21 cellular contexts compared by ENCODE assay signal in the genomic region with DNA sequence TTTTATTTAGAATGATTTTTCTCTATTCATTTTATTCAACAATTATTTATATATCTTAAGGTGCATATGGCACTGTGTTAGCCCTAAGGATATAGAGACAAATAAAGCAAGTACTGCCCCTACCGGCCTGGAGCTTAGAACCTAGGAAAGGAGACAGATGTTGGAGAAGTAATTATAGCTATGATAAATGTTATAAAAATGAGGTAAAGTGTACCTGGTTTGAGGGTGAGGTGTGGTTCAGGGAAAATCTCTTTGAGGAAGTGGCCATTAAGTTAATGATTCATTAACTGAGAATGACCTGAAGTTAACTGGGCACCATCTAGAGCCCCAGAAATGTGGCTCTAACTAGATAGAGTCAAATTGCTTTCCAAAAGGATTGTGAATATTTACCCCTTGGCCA. TPM values are rescaled to one million over a fixed set of nuclear protein-coding genes. Genes with fewer than 3 reads are reported as not detected.
A peak's percentile ranks its signal among the peaks of the same experiment; 100 is the strongest.
DNase-seq lines count a peak whose midpoint lies in the region; ATAC-seq and TF ChIP-seq lines count a peak whose summit lies in the region.
"Had no signal": no experiment of that assay in that cellular context is flagged by ENCODE, and none has a peak within 500 bp of the region (broad histone marks: within the 10 kb centered on the region; RNA-seq: fewer than 3 reads in every experiment).

No MANE protein-coding gene starts in this region.

- H3K4me3 ChIP-seq in OCI-LY1 (ENCODE audit: low read depth, low read length, poor library complexity, severe bottlenecking) (no peak overlapping the region), neutrophil (ENCODE audit: low read depth in 1 of 2, low read length in 1 of 2) (no peak overlapping the region)

- TF ChIP-seq CTCF in OCI-LY1 (IDR thresholded peaks at IDR 0.05; ENCODE audit: low read length) = 0 out of 2 replicates have a peak, but pooled peaks have one; percentile 7
- TF ChIP-seq CTCF in foreskin keratinocyte (conservative IDR thresholded peaks at IDR 0.05) = peak; percentile 50
- no peak for TF ChIP-seq CTCF in neutrophil (IDR thresholded peaks at IDR 0.05)

- ATAC-seq in foreskin keratinocyte = peak; percentile 20
- ATAC-seq: heart left ventricle, right cardiac atrium had no signal

- H3K4me2 ChIP-seq in OCI-LY1 (ENCODE audit: low read length) = no peak overlapping the region

- no peaks in the 10 kb centered on the region for H3K36me3 ChIP-seq in OCI-LY1 (ENCODE audit: insufficient read depth, low read length)
- H3K36me3 ChIP-seq in neutrophil = no peaks in the 10 kb centered on the region
- H3K36me3 ChIP-seq: heart left ventricle had no signal

- 0 out of 2 replicates have a peak, but pooled peaks cover 2% of the 10 kb centered on the region for H3F3A ChIP-seq in OCI-LY1 (ENCODE audit: insufficient read depth, low read length)

- no peaks in the 10 kb centered on the region for H3K79me2 ChIP-seq in OCI-LY1 (ENCODE audit: insufficient read depth, low read length)

- peaks cover 28% of the 10 kb centered on the region for H3K4me1 ChIP-seq in OCI-LY1 (ENCODE audit: insufficient read depth, low read length, severe bottlenecking)
- H3K4me1 ChIP-seq in foreskin keratinocyte = peaks cover 20% of the 10 kb centered on the region
- H3K4me1 ChIP-seq in neutrophil (ENCODE audit: control insufficient read depth in 1 of 2, insufficient read depth in 1 of 2, low read depth in 1 of 2, low read length in 1 of 2) = peaks cover 40 to 42% of the 10 kb centered on the region in 2 experiments

- no peak overlapping the region for H3K9ac ChIP-seq in OCI-LY1 (ENCODE audit: low read length)
- H3K9ac ChIP-seq: GM23248 had no signal

- H4K20me1 ChIP-seq in OCI-LY1 (ENCODE audit: insufficient read depth, low read length) = no peaks in the 10 kb centered on the region

- H2AFZ ChIP-seq in OCI-LY1 (ENCODE audit: low read length) = no peak overlapping the region

- peak; percentile 34 for DNase-seq in Caki2 (ENCODE audit: low read depth)
- peak in 1 of 2 donors; percentile 73 for DNase-seq in foreskin keratinocyte
- no peak for DNase-seq in activated CD4-positive, alpha-beta T cell treated with anti-CD3 and anti-CD28 coated beads for 48 hours
- DNase-seq in putamen (ENCODE audit: low spot score) = no peak
- no peak for DNase-seq in stimulated activated naive CD4-positive, alpha-beta T cell (lab: John Stamatoyannopoulos, UW)
- DNase-seq in stimulated activated CD4-positive, alpha-beta T cell treated with anti-CD3 and anti-CD28 coated beads, Interleukin-15, amount 100 ng/mL, for 24 hours = no peak
- DNase-seq: activated CD4-positive, alpha-beta T cell treated with anti-CD3 and anti-CD28 coated beads, Interleukin-2, amount 50 U/mL, for 48 hours; activated T-cell treated with anti-CD3 and anti-CD28 coated beads, Interleukin-2, amount 50 U/mL, for 24 hours; Calu3; GDM1; GM23248; heart left ventricle; islet precursor cell; midbrain; NCI-H1105 treated with DMSO at 0.1 percent for 48 hours; NCI-H2171 treated with DMSO at 0.1 percent for 48 hours; right cardiac atrium; SW 1271 had no signal

- no peaks in the 10 kb centered on the region for H3K27me3 ChIP-seq in OCI-LY1 (ENCODE audit: insufficient read depth, low read length)
- no peaks in the 10 kb centered on the region for H3K27me3 ChIP-seq in foreskin keratinocyte
- no peaks in the 10 kb centered on the region for H3K27me3 ChIP-seq in neutrophil
- H3K27me3 ChIP-seq: heart left ventricle had no signal

- H3K27ac ChIP-seq in OCI-LY1 (ENCODE audit: low read depth, low read length, poor library complexity, severe bottlenecking) (no peak overlapping the region), foreskin keratinocyte (no peak overlapping the region), neutrophil (peak overlapping the region; percentile 72)
- H3K27ac ChIP-seq: HL-60 had no signal

- H3K9me3 ChIP-seq in OCI-LY1 (ENCODE audit: low read length) = no peaks in the 10 kb centered on the region
- H3K9me3 ChIP-seq in neutrophil = no peaks in the 10 kb centered on the region
- H3K9me3 ChIP-seq: heart left ventricle had no signal

- in situ Hi-C loops in Caki2 (cut with HindIII; ENCODE audit: low pct_unique_long_range_greater_than_20kb, low sequenced_read_pairs) = no loop called here

- no peaks in the 10 kb centered on the region for H3K9me2 ChIP-seq in OCI-LY1 (ENCODE audit: low read depth, low read length)

RNA-seq across cellular contexts. Expression of a gene that starts 31.9 kb away (rescaled TPM):
- total RNA-seq in Caki2 (2014; rRNA removed; shearing (Covaris generic); ENCODE audit: low replicate concordance) = 86.2 and 123 TPM in 2 replicates
- 4.2 and 6.1 TPM in 2 replicates for total RNA-seq in foreskin keratinocyte
- polyA plus RNA-seq in foreskin keratinocyte = 1.8 TPM in 2 replicates

RNA-seq across cellular contexts. Expression of a gene that starts 52.7 kb away (rescaled TPM):
- 3.1 and 11.2 TPM in 2 replicates for total RNA-seq in Caki2 (2014; rRNA removed; shearing (Covaris generic); ENCODE audit: low replicate concordance)
- 7.7 and 7.8 TPM in 2 replicates for total RNA-seq in foreskin keratinocyte
- 8.0 and 8.8 TPM in 2 replicates for polyA plus RNA-seq in foreskin keratinocyte

RNA-seq across cellular contexts. Expression of a gene that starts 52.8 kb away (rescaled TPM):
- 4.5 and 8.9 TPM in 2 replicates for total RNA-seq in Caki2 (2014; rRNA removed; shearing (Covaris generic); ENCODE audit: low replicate concordance)
- total RNA-seq in foreskin keratinocyte = 7.2 and 9.1 TPM in 2 replicates
- 2.7 and 3.7 TPM in 2 replicates for polyA plus RNA-seq in foreskin keratinocyte

Comparison
In these comparisons a context has a peak if more than half of its experiments do, and no peak if none do; other contexts are left out.
1. RNA of a gene that starts 31.9 kb away (total RNA-seq): 86.2 to 123 TPM in Caki2; 4.2 to 6.1 TPM in foreskin keratinocyte; every median in the first group is over 10 times any median in the second.